ENCODE assay signal across 1 cellular context in the genomic region with DNA sequence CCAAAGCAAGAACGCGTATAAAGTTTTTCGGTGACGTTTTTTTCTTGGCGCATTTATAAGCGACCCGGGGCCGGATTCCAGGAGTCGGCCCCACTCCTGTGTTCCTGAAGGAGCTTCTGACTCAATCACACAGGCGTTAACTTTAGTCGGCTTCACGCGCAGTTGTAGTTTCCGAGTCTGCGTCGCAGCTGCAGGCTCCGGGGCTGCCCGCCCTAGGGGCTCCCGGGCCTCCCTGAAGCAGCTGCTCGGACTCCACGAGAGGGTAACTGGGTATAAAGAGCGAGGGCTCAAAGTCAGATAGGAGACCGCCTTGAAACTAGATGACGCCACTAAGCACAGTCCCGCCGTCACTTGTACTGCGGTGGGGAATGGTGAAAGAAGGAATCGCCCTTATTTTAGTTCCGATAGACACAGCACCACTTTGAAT.
A peak's percentile ranks its signal among the peaks of the same experiment; 100 is the strongest.
TF ChIP-seq lines count a peak whose summit lies in the region.

No MANE protein-coding gene starts in this region.

TF ChIP-seq in HepG2, 621 proteins besides CTCF, POLR2A, EP300 and RAD21 (continued from another document and continues in another):
- TF ChIP-seq, protein P1, sequence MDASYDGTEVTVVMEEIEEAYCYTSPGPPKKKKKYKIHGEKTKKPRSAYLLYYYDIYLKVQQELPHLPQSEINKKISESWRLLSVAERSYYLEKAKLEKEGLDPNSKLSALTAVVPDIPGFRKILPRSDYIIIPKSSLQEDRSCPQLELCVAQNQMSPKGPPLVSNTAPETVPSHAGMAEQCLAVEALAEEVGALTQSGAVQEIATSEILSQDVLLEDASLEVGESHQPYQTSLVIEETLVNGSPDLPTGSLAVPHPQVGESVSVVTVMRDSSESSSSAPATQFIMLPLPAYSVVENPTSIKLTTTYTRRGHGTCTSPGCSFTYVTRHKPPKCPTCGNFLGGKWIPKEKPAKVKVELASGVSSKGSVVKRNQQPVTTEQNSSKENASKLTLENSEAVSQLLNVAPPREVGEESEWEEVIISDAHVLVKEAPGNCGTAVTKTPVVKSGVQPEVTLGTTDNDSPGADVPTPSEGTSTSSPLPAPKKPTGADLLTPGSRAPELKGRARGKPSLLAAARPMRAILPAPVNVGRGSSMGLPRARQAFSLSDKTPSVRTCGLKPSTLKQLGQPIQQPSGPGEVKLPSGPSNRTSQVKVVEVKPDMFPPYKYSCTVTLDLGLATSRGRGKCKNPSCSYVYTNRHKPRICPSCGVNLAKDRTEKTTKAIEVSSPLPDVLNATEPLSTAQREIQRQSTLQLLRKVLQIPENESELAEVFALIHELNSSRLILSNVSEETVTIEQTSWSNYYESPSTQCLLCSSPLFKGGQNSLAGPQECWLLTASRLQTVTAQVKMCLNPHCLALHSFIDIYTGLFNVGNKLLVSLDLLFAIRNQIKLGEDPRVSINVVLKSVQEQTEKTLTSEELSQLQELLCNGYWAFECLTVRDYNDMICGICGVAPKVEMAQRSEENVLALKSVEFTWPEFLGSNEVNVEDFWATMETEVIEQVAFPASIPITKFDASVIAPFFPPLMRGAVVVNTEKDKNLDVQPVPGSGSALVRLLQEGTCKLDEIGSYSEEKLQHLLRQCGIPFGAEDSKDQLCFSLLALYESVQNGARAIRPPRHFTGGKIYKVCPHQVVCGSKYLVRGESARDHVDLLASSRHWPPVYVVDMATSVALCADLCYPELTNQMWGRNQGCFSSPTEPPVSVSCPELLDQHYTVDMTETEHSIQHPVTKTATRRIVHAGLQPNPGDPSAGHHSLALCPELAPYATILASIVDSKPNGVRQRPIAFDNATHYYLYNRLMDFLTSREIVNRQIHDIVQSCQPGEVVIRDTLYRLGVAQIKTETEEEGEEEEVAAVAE (CRISPR knock-in tag; IDR thresholded peaks at IDR 0.05; ENCODE audit: borderline replicate concordance): no peak
- TF ChIP-seq ZFP36 (IDR thresholded peaks at IDR 0.05; ENCODE audit: borderline replicate concordance, low read depth, low read length, partially characterized antibody) (no peak), ZBTB3 (CRISPR knock-in tag; IDR thresholded peaks at IDR 0.05; ENCODE audit: borderline replicate concordance, low read depth) (no peak), ZNF33B (CRISPR knock-in tag; IDR thresholded peaks at IDR 0.05) (no peak), ZKSCAN1 (IDR thresholded peaks at IDR 0.05; ENCODE audit: low read length) (no peak), STAT5B (CRISPR knock-in tag; IDR thresholded peaks at IDR 0.05) (no peak), MIXL1 (CRISPR knock-in tag; IDR thresholded peaks at IDR 0.05) (0 out of 2 replicates have a peak, but pooled peaks have one; percentile 7), CAMTA2 (CRISPR knock-in tag; IDR thresholded peaks at IDR 0.05; ENCODE audit: borderline replicate concordance) (0 out of 2 replicates have a peak, but pooled peaks have one; percentile 62), SRSF1 (optimal IDR thresholded peaks at IDR 0.05; ENCODE audit: low read depth, low read length) (no peak), ZNF879 (CRISPR knock-in tag; IDR thresholded peaks at IDR 0.05) (no peak), SP140L (CRISPR knock-in tag; IDR thresholded peaks at IDR 0.05; ENCODE audit: borderline replicate concordance) (no peak), ZNF619 (CRISPR knock-in tag; IDR thresholded peaks at IDR 0.05) (no peak), XBP1 (CRISPR knock-in tag; IDR thresholded peaks at IDR 0.05) (0 out of 2 replicates have a peak, but pooled peaks have one; percentile 52), ZNF816 (CRISPR knock-in tag; IDR thresholded peaks at IDR 0.05; ENCODE audit: borderline replicate concordance) (no peak; the same call in 1 of the 2 replicates), ZNF564 (CRISPR knock-in tag; IDR thresholded peaks at IDR 0.05) (0 out of 2 replicates have a peak, but pooled peaks have one; percentile 60), RFX1 (IDR thresholded peaks at IDR 0.05) (no peak), ETV6 (CRISPR knock-in tag; conservative IDR thresholded peaks at IDR 0.05) (peak; percentile 14; the same call in 1 of the 2 replicates), ZNF430 (CRISPR knock-in tag; IDR thresholded peaks at IDR 0.05) (no peak), ZNF546 (CRISPR knock-in tag; conservative IDR thresholded peaks at IDR 0.05) (0 out of 2 replicates have a peak, but pooled peaks have one; percentile 6), JARID2 (CRISPR knock-in tag; IDR thresholded peaks at IDR 0.05; ENCODE audit: insufficient replicate concordance) (no peak), SMARCC2 (IDR thresholded peaks at IDR 0.05) (no peak), ZBTB21 (CRISPR knock-in tag; IDR thresholded peaks at IDR 0.05) (peak; percentile 71; the same call in 1 of the 2 replicates)
- TF ChIP-seq, protein P2, sequence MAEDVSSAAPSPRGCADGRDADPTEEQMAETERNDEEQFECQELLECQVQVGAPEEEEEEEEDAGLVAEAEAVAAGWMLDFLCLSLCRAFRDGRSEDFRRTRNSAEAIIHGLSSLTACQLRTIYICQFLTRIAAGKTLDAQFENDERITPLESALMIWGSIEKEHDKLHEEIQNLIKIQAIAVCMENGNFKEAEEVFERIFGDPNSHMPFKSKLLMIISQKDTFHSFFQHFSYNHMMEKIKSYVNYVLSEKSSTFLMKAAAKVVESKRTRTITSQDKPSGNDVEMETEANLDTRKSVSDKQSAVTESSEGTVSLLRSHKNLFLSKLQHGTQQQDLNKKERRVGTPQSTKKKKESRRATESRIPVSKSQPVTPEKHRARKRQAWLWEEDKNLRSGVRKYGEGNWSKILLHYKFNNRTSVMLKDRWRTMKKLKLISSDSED (CRISPR knock-in tag; IDR thresholded peaks at IDR 0.05): no peak
- TF ChIP-seq, protein P3, sequence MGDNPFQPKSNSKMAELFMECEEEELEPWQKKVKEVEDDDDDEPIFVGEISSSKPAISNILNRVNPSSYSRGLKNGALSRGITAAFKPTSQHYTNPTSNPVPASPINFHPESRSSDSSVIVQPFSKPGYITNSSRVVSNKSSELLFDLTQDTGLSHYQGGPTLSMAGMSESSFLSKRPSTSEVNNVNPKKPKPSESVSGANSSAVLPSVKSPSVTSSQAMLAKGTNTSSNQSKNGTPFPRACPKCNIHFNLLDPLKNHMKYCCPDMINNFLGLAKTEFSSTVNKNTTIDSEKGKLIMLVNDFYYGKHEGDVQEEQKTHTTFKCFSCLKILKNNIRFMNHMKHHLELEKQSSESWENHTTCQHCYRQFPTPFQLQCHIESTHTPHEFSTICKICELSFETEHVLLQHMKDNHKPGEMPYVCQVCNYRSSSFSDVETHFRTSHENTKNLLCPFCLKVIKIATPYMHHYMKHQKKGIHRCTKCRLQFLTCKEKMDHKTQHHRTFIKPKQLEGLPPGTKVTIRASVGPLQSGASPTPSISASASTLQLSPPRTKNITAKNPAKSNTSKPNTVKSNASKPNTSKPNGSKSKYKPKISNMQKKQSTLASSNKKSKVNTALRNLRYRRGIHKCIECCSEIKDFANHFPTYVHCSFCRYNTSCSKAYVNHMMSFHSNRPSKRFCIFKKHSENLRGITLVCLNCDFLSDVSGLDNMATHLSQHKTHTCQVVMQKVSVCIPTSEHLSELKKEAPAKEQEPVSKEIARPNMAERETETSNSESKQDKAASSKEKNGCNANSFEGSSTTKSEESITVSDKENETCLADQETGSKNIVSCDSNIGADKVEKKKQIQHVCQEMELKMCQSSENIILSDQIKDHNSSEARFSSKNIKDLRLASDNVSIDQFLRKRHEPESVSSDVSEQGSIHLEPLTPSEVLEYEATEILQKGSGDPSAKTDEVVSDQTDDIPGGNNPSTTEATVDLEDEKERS (CRISPR knock-in tag; IDR thresholded peaks at IDR 0.05): no peak
- TF ChIP-seq, protein P4, sequence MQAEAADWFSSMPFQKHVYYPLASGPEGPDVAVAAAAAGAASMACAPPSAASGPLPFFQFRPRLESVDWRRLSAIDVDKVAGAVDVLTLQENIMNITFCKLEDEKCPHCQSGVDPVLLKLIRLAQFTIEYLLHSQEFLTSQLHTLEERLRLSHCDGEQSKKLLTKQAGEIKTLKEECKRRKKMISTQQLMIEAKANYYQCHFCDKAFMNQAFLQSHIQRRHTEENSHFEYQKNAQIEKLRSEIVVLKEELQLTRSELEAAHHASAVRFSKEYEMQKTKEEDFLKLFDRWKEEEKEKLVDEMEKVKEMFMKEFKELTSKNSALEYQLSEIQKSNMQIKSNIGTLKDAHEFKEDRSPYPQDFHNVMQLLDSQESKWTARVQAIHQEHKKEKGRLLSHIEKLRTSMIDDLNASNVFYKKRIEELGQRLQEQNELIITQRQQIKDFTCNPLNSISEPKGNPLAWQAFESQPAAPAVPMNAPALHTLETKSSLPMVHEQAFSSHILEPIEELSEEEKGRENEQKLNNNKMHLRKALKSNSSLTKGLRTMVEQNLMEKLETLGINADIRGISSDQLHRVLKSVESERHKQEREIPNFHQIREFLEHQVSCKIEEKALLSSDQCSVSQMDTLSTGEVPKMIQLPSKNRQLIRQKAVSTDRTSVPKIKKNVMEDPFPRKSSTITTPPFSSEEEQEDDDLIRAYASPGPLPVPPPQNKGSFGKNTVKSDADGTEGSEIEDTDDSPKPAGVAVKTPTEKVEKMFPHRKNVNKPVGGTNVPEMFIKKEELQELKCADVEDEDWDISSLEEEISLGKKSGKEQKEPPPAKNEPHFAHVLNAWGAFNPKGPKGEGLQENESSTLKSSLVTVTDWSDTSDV (CRISPR knock-in tag; IDR thresholded peaks at IDR 0.05): no peak
- TF ChIP-seq, protein P5, sequence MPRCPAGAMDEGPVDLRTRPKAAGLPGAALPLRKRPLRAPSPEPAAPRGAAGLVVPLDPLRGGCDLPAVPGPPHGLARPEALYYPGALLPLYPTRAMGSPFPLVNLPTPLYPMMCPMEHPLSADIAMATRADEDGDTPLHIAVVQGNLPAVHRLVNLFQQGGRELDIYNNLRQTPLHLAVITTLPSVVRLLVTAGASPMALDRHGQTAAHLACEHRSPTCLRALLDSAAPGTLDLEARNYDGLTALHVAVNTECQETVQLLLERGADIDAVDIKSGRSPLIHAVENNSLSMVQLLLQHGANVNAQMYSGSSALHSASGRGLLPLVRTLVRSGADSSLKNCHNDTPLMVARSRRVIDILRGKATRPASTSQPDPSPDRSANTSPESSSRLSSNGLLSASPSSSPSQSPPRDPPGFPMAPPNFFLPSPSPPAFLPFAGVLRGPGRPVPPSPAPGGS (CRISPR knock-in tag; IDR thresholded peaks at IDR 0.05): no peak
- TF ChIP-seq, protein P6, sequence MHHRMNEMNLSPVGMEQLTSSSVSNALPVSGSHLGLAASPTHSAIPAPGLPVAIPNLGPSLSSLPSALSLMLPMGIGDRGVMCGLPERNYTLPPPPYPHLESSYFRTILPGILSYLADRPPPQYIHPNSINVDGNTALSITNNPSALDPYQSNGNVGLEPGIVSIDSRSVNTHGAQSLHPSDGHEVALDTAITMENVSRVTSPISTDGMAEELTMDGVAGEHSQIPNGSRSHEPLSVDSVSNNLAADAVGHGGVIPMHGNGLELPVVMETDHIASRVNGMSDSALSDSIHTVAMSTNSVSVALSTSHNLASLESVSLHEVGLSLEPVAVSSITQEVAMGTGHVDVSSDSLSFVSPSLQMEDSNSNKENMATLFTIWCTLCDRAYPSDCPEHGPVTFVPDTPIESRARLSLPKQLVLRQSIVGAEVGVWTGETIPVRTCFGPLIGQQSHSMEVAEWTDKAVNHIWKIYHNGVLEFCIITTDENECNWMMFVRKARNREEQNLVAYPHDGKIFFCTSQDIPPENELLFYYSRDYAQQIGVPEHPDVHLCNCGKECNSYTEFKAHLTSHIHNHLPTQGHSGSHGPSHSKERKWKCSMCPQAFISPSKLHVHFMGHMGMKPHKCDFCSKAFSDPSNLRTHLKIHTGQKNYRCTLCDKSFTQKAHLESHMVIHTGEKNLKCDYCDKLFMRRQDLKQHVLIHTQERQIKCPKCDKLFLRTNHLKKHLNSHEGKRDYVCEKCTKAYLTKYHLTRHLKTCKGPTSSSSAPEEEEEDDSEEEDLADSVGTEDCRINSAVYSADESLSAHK (CRISPR knock-in tag; IDR thresholded peaks at IDR 0.05; ENCODE audit: borderline replicate concordance): no peak
- TF ChIP-seq, protein P7, sequence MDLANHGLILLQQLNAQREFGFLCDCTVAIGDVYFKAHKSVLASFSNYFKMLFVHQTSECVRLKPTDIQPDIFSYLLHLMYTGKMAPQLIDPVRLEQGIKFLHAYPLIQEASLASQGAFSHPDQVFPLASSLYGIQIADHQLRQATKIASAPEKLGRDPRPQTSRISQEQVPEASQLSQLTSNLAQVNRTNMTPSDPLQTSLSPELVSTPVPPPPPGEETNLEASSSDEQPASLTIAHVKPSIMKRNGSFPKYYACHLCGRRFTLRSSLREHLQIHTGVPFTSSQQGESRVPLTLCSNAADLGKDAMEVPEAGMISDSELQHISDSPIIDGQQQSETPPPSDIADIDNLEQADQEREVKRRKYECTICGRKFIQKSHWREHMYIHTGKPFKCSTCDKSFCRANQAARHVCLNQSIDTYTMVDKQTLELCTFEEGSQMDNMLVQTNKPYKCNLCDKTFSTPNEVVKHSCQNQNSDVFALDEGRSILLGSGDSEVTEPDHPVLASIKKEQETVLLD (CRISPR knock-in tag; IDR thresholded peaks at IDR 0.05; ENCODE audit: low read depth): no peak
- TF ChIP-seq, protein P8, sequence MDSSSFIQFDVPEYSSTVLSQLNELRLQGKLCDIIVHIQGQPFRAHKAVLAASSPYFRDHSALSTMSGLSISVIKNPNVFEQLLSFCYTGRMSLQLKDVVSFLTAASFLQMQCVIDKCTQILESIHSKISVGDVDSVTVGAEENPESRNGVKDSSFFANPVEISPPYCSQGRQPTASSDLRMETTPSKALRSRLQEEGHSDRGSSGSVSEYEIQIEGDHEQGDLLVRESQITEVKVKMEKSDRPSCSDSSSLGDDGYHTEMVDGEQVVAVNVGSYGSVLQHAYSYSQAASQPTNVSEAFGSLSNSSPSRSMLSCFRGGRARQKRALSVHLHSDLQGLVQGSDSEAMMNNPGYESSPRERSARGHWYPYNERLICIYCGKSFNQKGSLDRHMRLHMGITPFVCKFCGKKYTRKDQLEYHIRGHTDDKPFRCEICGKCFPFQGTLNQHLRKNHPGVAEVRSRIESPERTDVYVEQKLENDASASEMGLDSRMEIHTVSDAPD (CRISPR knock-in tag; IDR thresholded peaks at IDR 0.05): no peak
